ENCODE assay signal across 8 cellular contexts in genomic region chr4:22434895-22435294, GRCh38.
A peak's percentile ranks its signal among the peaks of the same experiment; 100 is the strongest.
DNase-seq lines count a peak whose midpoint lies in the region; ATAC-seq and TF ChIP-seq lines count a peak whose summit lies in the region.

No MANE protein-coding gene starts in this region.

- H3K4me3 ChIP-seq in LNCaP clone FGC (ENCODE audit: low read depth, low read length) (no peak overlapping the region), choroid plexus epithelial cell (ENCODE audit: low read depth, low read length) (no peak overlapping the region), lower lobe of right lung (no peak overlapping the region)

- no peak for ATAC-seq in lower lobe of right lung
- no peak for ATAC-seq in HG02678 (IDR thresholded peaks at IDR 0.05; ENCODE audit: unreplicated experiment)

- H3K4me1 ChIP-seq in lower lobe of right lung: no peaks in the 10 kb centered on the region

- TF ChIP-seq CTCF in LNCaP clone FGC (IDR thresholded peaks at IDR 0.05; ENCODE audit: control insufficient read depth, extremely low read depth, insufficient read depth): peak; percentile 60
- TF ChIP-seq CTCF in choroid plexus epithelial cell (conservative IDR thresholded peaks at IDR 0.05; ENCODE audit: low read depth, low read length): peak; percentile 83
- peak; percentile 22 for TF ChIP-seq CTCF in lower lobe of right lung (IDR thresholded peaks at IDR 0.05)

- no peaks in the 10 kb centered on the region for H3K9me3 ChIP-seq in lower lobe of right lung

- no peak overlapping the region for H3K27ac ChIP-seq in lower lobe of right lung

- no peaks in the 10 kb centered on the region for H3K27me3 ChIP-seq in lower lobe of right lung (ENCODE audit: low read depth)

- intact Hi-C loops in lower lobe of right lung (cut with DNase I): no loop called here

- H3K36me3 ChIP-seq in lower lobe of right lung: no peaks in the 10 kb centered on the region

- DNase-seq in DMS 273 (lab: John Stamatoyannopoulos, UW; ENCODE audit: unreplicated experiment) (peak; percentile 9), DMS 273 treated with DMSO at 0.1 percent for 48 hours (lab: John Stamatoyannopoulos, UW) (no peak), LNCaP clone FGC (ENCODE audit: low read depth) (peak; percentile 19), choroid plexus epithelial cell (ENCODE audit: low read depth) (peak; percentile 86), lower lobe of right lung (no peak), NOMO-1 treated with dmso at 0.1 percent for 144 hours (lab: John Stamatoyannopoulos, UW; ENCODE audit: unreplicated experiment) (no peak)
- DNase-seq in stimulated activated CD4-positive, alpha-beta T cell treated with anti-CD3 and anti-CD28 coated beads, Interleukin-4, amount 100 ng/mL, for 1 hour: no peak

Comparison
In these comparisons a context has a peak if more than half of its experiments do, and no peak if none do; other contexts are left out.
1. DNase-seq: peak in DMS 273 (single experiment), LNCaP clone FGC (single experiment) and choroid plexus epithelial cell (single experiment); none in DMS 273 treated with DMSO at 0.1 percent for 48 hours (single experiment), lower lobe of right lung (single experiment), stimulated activated CD4-positive, alpha-beta T cell treated with anti-CD3 and anti-CD28 coated beads, Interleukin-4, amount 100 ng/mL, for 1 hour (single experiment) and NOMO-1 treated with dmso at 0.1 percent for 144 hours (single experiment).
2. CTCF ChIP-seq: peak in every context shown above with its lines; median percentile 83 in choroid plexus epithelial cell; 60 in LNCaP clone FGC; 22 in lower lobe of right lung.